ENCODE assay signal across 25 cellular contexts in genomic region chr10:45443101-45444009, GRCh38.
DNase-seq lines count a peak whose midpoint lies in the region; ATAC-seq, FAIRE-seq and TF ChIP-seq lines count a peak whose summit lies in the region.
"Had no signal": no experiment of that assay in that cellular context is flagged by ENCODE, and none has a peak within 500 bp of the region (broad histone marks: within the 10 kb centered on the region; RNA-seq: fewer than 3 reads in every experiment).

No MANE protein-coding gene starts in this region.

- H3K4me1 Mint-ChIP-seq in activated CD8-positive, alpha-beta T cell treated with anti-CD3 and anti-CD28 coated beads, Interleukin-2, amount 10 ng/mL, durations not matched to agents 7 days and 5 days (ENCODE audit: low read depth) = peaks cover 2% of the 10 kb centered on the region
- no peaks in the 10 kb centered on the region for H3K4me1 Mint-ChIP-seq in activated CD8-positive, alpha-beta T cell treated with anti-CD3 and anti-CD28 coated beads for 36 hours (ENCODE audit: low read depth)
- H3K4me1 Mint-ChIP-seq in CD8-positive, alpha-beta T cell (ENCODE audit: low read depth) = no peaks in the 10 kb centered on the region
- H3K4me1 Mint-ChIP-seq: CD8-positive, alpha-beta memory T cell had no signal

- FAIRE-seq in H1 (lab: Jason Lieb, UNC) = no peak

- CTCF ChIA-PET in activated CD8-positive, alpha-beta T cell treated with anti-CD3 and anti-CD28 coated beads, Interleukin-2, amount 10 ng/mL, durations not matched to agents 7 days and 5 days (lab: Charles Lee) = no interaction called here
- CTCF ChIA-PET in activated CD8-positive, alpha-beta T cell treated with anti-CD3 and anti-CD28 coated beads for 36 hours (lab: Charles Lee) = no interaction called here
- CTCF ChIA-PET in H1 (lab: Charles Lee; ENCODE audit: partially characterized antibody) = interaction anchor here (1.1 to 2.3 kb wide), 6 partner anchors 10 to 208 kb away, joined by 3 to 13 read pairs (median 4); no protein-coding TSS in a partner anchor
- CTCF ChIA-PET in CD8-positive, alpha-beta T cell (lab: Charles Lee) = no interaction called here

- no peaks in the 10 kb centered on the region for H3K23me2 ChIP-seq in H1 (ENCODE audit: low read depth, low read length)

- no peak overlapping the region for H3K4ac ChIP-seq in H1 (replicated peaks; ENCODE audit: insufficient read length, low read depth, low read length)

- H3K9me3 Mint-ChIP-seq in activated CD8-positive, alpha-beta T cell treated with anti-CD3 and anti-CD28 coated beads, Interleukin-2, amount 10 ng/mL, durations not matched to agents 7 days and 5 days (ENCODE audit: insufficient read depth) = no peaks in the 10 kb centered on the region
- H3K9me3 Mint-ChIP-seq in activated CD8-positive, alpha-beta T cell treated with anti-CD3 and anti-CD28 coated beads for 36 hours = no peaks in the 10 kb centered on the region
- H3K9me3 Mint-ChIP-seq in CD8-positive, alpha-beta T cell = no peaks in the 10 kb centered on the region
- H3K9me3 Mint-ChIP-seq: CD8-positive, alpha-beta memory T cell had no signal

- H2BK12ac ChIP-seq in H1 (ENCODE audit: low read depth, low read length) = no peak overlapping the region

- H3K4me1 ChIP-seq in H1 (replicated peaks in 1 of 4; ENCODE audit: control insufficient read depth in 3 of 4, insufficient read depth in 4 of 4, low read length in 3 of 4) (no peaks in the 10 kb centered on the region), osteoblast (ENCODE audit: insufficient read depth, low read length) (no peaks in the 10 kb centered on the region)
- no peaks in the 10 kb centered on the region for H3K4me1 ChIP-seq in CD8-positive, alpha-beta T cell (ENCODE audit: insufficient read depth, low read length)
- H3K4me1 ChIP-seq: Peyer's patch, SJCRH30 had no signal

- H3K27ac ChIP-seq in H1 (ENCODE audit: low read depth, low read length) (no peak overlapping the region), osteoblast (ENCODE audit: low read depth, low read length) (no peak overlapping the region)
- H3K27ac ChIP-seq in CD8-positive, alpha-beta T cell (ENCODE audit: low read depth, low read length) = no peak overlapping the region
- H3K27ac ChIP-seq: 22Rv1, GM23248, Peyer's patch, SJCRH30 had no signal

- H3K4me2 ChIP-seq in H1 (ENCODE audit: insufficient read depth in 1 of 2, low read depth in 2 of 2, low read length in 2 of 2) = no peak overlapping the region
- H3K4me2 ChIP-seq in osteoblast (ENCODE audit: insufficient read depth, low read length) = no peak overlapping the region

- TF ChIP-seq POLR2A in H1 (IDR thresholded peaks at IDR 0.05; ENCODE audit: control extremely low read depth in 1 of 2, low read depth in 2 of 2, low read length in 2 of 2) = no peak
- TF ChIP-seq POLR2A in erythroblast (IDR thresholded peaks at IDR 0.05; ENCODE audit: low read length) = no peak

- H2AFZ ChIP-seq in H1 (ENCODE audit: low read length) (no peak overlapping the region), osteoblast (ENCODE audit: low read length) (no peak overlapping the region)
- H2AFZ ChIP-seq: GM23248 had no signal

- H4K20me1 ChIP-seq in H1 (replicated peaks in 1 of 2; ENCODE audit: control insufficient read depth in 1 of 2, insufficient read depth in 2 of 2, low read length in 2 of 2) (no peaks in the 10 kb centered on the region), osteoblast (ENCODE audit: insufficient read depth, low read length) (no peaks in the 10 kb centered on the region)

- no peak overlapping the region for H4K5ac ChIP-seq in H1 (ENCODE audit: insufficient read length, low read depth, low read length)

- H3K56ac ChIP-seq in H1 (replicated peaks; ENCODE audit: insufficient read length, low read depth, low read length) = no peak overlapping the region

- ATAC-seq in activated CD8-positive, alpha-beta T cell treated with anti-CD3 and anti-CD28 coated beads, Interleukin-2, amount 10 ng/mL, durations not matched to agents 7 days and 5 days = no peak
- ATAC-seq in activated CD8-positive, alpha-beta T cell treated with anti-CD3 and anti-CD28 coated beads for 36 hours = no peak
- ATAC-seq in CD8-positive, alpha-beta T cell = no peak

- no peaks in the 10 kb centered on the region for H3K36me3 Mint-ChIP-seq in activated CD8-positive, alpha-beta T cell treated with anti-CD3 and anti-CD28 coated beads, Interleukin-2, amount 10 ng/mL, durations not matched to agents 7 days and 5 days (ENCODE audit: low read depth)
- no peaks in the 10 kb centered on the region for H3K36me3 Mint-ChIP-seq in activated CD8-positive, alpha-beta T cell treated with anti-CD3 and anti-CD28 coated beads for 36 hours (ENCODE audit: low read depth)
- H3K36me3 Mint-ChIP-seq in CD8-positive, alpha-beta T cell = no peaks in the 10 kb centered on the region
- H3K36me3 Mint-ChIP-seq: CD8-positive, alpha-beta memory T cell had no signal

- H4K8ac ChIP-seq in H1 (ENCODE audit: extremely low read depth, insufficient read depth, low read length) = peak overlapping the region; percentile 69

- POLR2A ChIA-PET in activated CD8-positive, alpha-beta T cell treated with anti-CD3 and anti-CD28 coated beads, Interleukin-2, amount 10 ng/mL, durations not matched to agents 7 days and 5 days (lab: Charles Lee) = no interaction called here
- POLR2A ChIA-PET in activated CD8-positive, alpha-beta T cell treated with anti-CD3 and anti-CD28 coated beads for 36 hours (lab: Charles Lee) = no interaction called here
- POLR2A ChIA-PET in H1 (lab: Charles Lee; ENCODE audit: partially characterized antibody) = no interaction called here
- POLR2A ChIA-PET in CD8-positive, alpha-beta T cell (lab: Charles Lee) = no interaction called here

- H3K27me3 Mint-ChIP-seq in activated CD8-positive, alpha-beta T cell treated with anti-CD3 and anti-CD28 coated beads, Interleukin-2, amount 10 ng/mL, durations not matched to agents 7 days and 5 days (ENCODE audit: low read depth) = no peaks in the 10 kb centered on the region
- H3K27me3 Mint-ChIP-seq in activated CD8-positive, alpha-beta T cell treated with anti-CD3 and anti-CD28 coated beads for 36 hours = no peaks in the 10 kb centered on the region
- H3K27me3 Mint-ChIP-seq in CD8-positive, alpha-beta T cell (ENCODE audit: low read depth) = no peaks in the 10 kb centered on the region

- no peaks in the 10 kb centered on the region for H3K9me3 ChIP-seq in H1 (ENCODE audit: insufficient read depth in 2 of 2, low read depth in 1 of 2, low read length in 1 of 2)
- no peaks in the 10 kb centered on the region for H3K9me3 ChIP-seq in osteoblast (ENCODE audit: low read depth, low read length)
- H3K9me3 ChIP-seq in CD8-positive, alpha-beta T cell (ENCODE audit: low read length) = no peaks in the 10 kb centered on the region
- H3K9me3 ChIP-seq: Peyer's patch, SJCRH30 had no signal

- H4K91ac ChIP-seq in H1 (replicated peaks; ENCODE audit: insufficient read length, low read length) = no peak overlapping the region

- no peak overlapping the region; the same call in 1 of the 2 replicates for H3K18ac ChIP-seq in H1 (ENCODE audit: extremely low read depth, low read length)

- no peak overlapping the region for H2BK15ac ChIP-seq in H1 (ENCODE audit: low read length)

- H3K9ac ChIP-seq in H1 (replicated peaks in 1 of 4; ENCODE audit: extremely low read depth in 1 of 4, low read depth in 3 of 4, low read length in 3 of 4) = no peak overlapping the region
- H3K9ac ChIP-seq: GM23248 had no signal

- no peak overlapping the region for H3K14ac ChIP-seq in H1 (ENCODE audit: insufficient read length)

- 96% methylated on average over 42 of the region's 76 CpGs; no CpG with 5 or more reads in 1 of the 2 experiments for WGBS in H1 (ENCODE audit: extremely low coverage in 1 of 2, insufficient coverage in 1 of 2, insufficient read length in 1 of 2, insufficient replicate concordance in 2 of 2, low coverage in 1 of 2, low lambda C conversion rate in 2 of 2, missing lambda C conversion rate in 1 of 2), 2 experiments

- no peak overlapping the region for H2AK5ac ChIP-seq in H1 (ENCODE audit: low read depth, low read length)

- peak overlapping the region; percentile 57 for H3K27ac Mint-ChIP-seq in activated CD8-positive, alpha-beta T cell treated with anti-CD3 and anti-CD28 coated beads, Interleukin-2, amount 10 ng/mL, durations not matched to agents 7 days and 5 days
- no peak overlapping the region for H3K27ac Mint-ChIP-seq in activated CD8-positive, alpha-beta T cell treated with anti-CD3 and anti-CD28 coated beads for 36 hours
- no peak overlapping the region for H3K27ac Mint-ChIP-seq in CD8-positive, alpha-beta T cell
- H3K27ac Mint-ChIP-seq: CD8-positive, alpha-beta memory T cell had no signal

- no peak overlapping the region for H3K23ac ChIP-seq in H1 (ENCODE audit: insufficient read length)

- no peak overlapping the region for H3K4me3 ChIP-seq in H1 (ENCODE audit: extremely low read depth in 1 of 4, insufficient read depth in 2 of 4, low read depth in 3 of 4, low read length in 4 of 4)
- no peak overlapping the region for H3K4me3 ChIP-seq in osteoblast (ENCODE audit: insufficient read depth, low read length)
- no peak overlapping the region for H3K4me3 ChIP-seq in CD8-positive, alpha-beta T cell (ENCODE audit: low read depth, low read length)
- H3K4me3 ChIP-seq: GM23248, Peyer's patch, SJCRH30 had no signal

- no peak for DNase-seq in activated CD8-positive, alpha-beta T cell treated with anti-CD3 and anti-CD28 coated beads, Interleukin-2, amount 10 ng/mL, durations not matched to agents 7 days and 5 days
- no peak for DNase-seq in activated CD8-positive, alpha-beta T cell treated with anti-CD3 and anti-CD28 coated beads for 36 hours
- DNase-seq in GM10266 (ENCODE audit: extremely low spot score) (peak; percentile 8), H1 (ENCODE audit: low read depth in 1 of 2, low spot score in 2 of 2) (peak in 1 of 2 experiments; percentile 45), osteoblast (ENCODE audit: insufficient read length, low spot score, missing footprints) (peak; percentile 6), erythroblast (lab: John Stamatoyannopoulos, UW) (no peak), AG08395 (ENCODE audit: low spot score) (no peak)
- no peak for DNase-seq in CD8-positive, alpha-beta T cell
- DNase-seq: ACHN; C1 segment of cervical spinal cord; Calu3; CD8-positive, alpha-beta memory T cell; DMS53; GDM1; GM23248; HCEC 1CT; NCI-H1105; NCI-H146; NCI-H2029; NCI-H2227 treated with DMSO at 0.1 percent for 48 hours; NCI-H510A treated with DMSO at 0.1 percent for 48 hours; NCI-H748 treated with DMSO at 0.1 percent for 48 hours; SJCRH30 had no signal

- no peak overlapping the region for H2BK20ac ChIP-seq in H1 (ENCODE audit: low read length)

- no peaks in the 10 kb centered on the region for H3K36me3 ChIP-seq in H1 (ENCODE audit: control insufficient read depth in 2 of 4, insufficient read depth in 4 of 4, low read length in 3 of 4)
- no peaks in the 10 kb centered on the region for H3K36me3 ChIP-seq in osteoblast (ENCODE audit: insufficient read depth, low read length)
- no peaks in the 10 kb centered on the region for H3K36me3 ChIP-seq in CD8-positive, alpha-beta T cell (ENCODE audit: insufficient read depth, low read length)
- H3K36me3 ChIP-seq: Peyer's patch, SJCRH30 had no signal

- no peak for TF ChIP-seq RAD21 in H1 (IDR thresholded peaks at IDR 0.05 in 1 of 2, conservative IDR thresholded peaks at IDR 0.05 in 1 of 2; ENCODE audit: low read depth in 2 of 2, low read length in 2 of 2)

- TF ChIP-seq CTCF in activated CD8-positive, alpha-beta T cell treated with anti-CD3 and anti-CD28 coated beads for 36 hours (IDR thresholded peaks at IDR 0.05) = no peak
- no peak for TF ChIP-seq CTCF in GM10266 (IDR thresholded peaks at IDR 0.05; ENCODE audit: control insufficient read depth, insufficient read depth, low read depth, missing control alignments)
- TF ChIP-seq CTCF in H1 (IDR thresholded peaks at IDR 0.05; ENCODE audit: control extremely low read depth in 1 of 3, insufficient read depth in 1 of 3, low read depth in 1 of 3, low read length in 3 of 3) = no peak
- TF ChIP-seq CTCF in osteoblast (IDR thresholded peaks at IDR 0.05; ENCODE audit: extremely low read depth, low read depth, low read length) = no peak
- TF ChIP-seq CTCF in CD8-positive, alpha-beta T cell (IDR thresholded peaks at IDR 0.05) = no peak

- no peak overlapping the region for H2BK5ac ChIP-seq in H1 (ENCODE audit: low read depth, low read length)

- no peak overlapping the region for H3K4me3 Mint-ChIP-seq in activated CD8-positive, alpha-beta T cell treated with anti-CD3 and anti-CD28 coated beads, Interleukin-2, amount 10 ng/mL, durations not matched to agents 7 days and 5 days
- no peak overlapping the region for H3K4me3 Mint-ChIP-seq in activated CD8-positive, alpha-beta T cell treated with anti-CD3 and anti-CD28 coated beads for 36 hours
- H3K4me3 Mint-ChIP-seq in CD8-positive, alpha-beta T cell = no peak overlapping the region
- H3K4me3 Mint-ChIP-seq: CD8-positive, alpha-beta memory T cell had no signal

- TF ChIP-seq EP300 in H1 (IDR thresholded peaks at IDR 0.05; ENCODE audit: borderline replicate concordance in 1 of 2, low read depth in 2 of 2, low read length in 2 of 2) = no peak

- H3K27me3 ChIP-seq in H1 (replicated peaks in 1 of 4; ENCODE audit: control insufficient read depth in 3 of 4, extremely low read depth in 1 of 4, insufficient read depth in 3 of 4, low read length in 3 of 4) (no peaks in the 10 kb centered on the region), osteoblast (ENCODE audit: insufficient read depth, low read length) (peaks cover 3% of the 10 kb centered on the region)
- no peaks in the 10 kb centered on the region for H3K27me3 ChIP-seq in CD8-positive, alpha-beta T cell (ENCODE audit: insufficient read depth, low read length)
- H3K27me3 ChIP-seq: Peyer's patch, SJCRH30 had no signal

- H3K79me2 ChIP-seq in H1 (ENCODE audit: control insufficient read depth in 1 of 2, insufficient read depth in 2 of 2, low read length in 2 of 2) = no peaks in the 10 kb centered on the region
- no peaks in the 10 kb centered on the region for H3K79me2 ChIP-seq in osteoblast (ENCODE audit: insufficient read depth, low read length)

- intact Hi-C loops in activated CD8-positive, alpha-beta T cell treated with anti-CD3 and anti-CD28 coated beads for 36 hours (cut with micrococcal nuclease) = no loop called here
- intact Hi-C loops in CD8-positive, alpha-beta T cell (cut with DNase I, micrococcal nuclease) = no loop called here

- H2BK120ac ChIP-seq in H1 (replicated peaks; ENCODE audit: low read depth, low read length) = no peak overlapping the region

- H3K79me1 ChIP-seq in H1 (ENCODE audit: low read depth, low read length) = no peaks in the 10 kb centered on the region

Comparison
In these comparisons a context has a peak if more than half of its experiments do, and no peak if none do; other contexts are left out.
1. DNase-seq: peak in GM10266 (single experiment) and osteoblast (single experiment); none in activated CD8-positive, alpha-beta T cell treated with anti-CD3 and anti-CD28 coated beads, Interleukin-2, amount 10 ng/mL, durations not matched to agents 7 days and 5 days (single experiment), activated CD8-positive, alpha-beta T cell treated with anti-CD3 and anti-CD28 coated beads for 36 hours (single experiment), CD8-positive, alpha-beta T cell (0 of 7), erythroblast (0 of 2) and AG08395 (single experiment).